In genomic region chr21:15592271-15592860, GRCh38 we compare ENCODE assay signal across 9 cellular contexts.
A peak's percentile ranks its signal among the peaks of the same experiment; 100 is the strongest.
DNase-seq lines count a peak whose midpoint lies in the region; TF ChIP-seq lines count a peak whose summit lies in the region.
"Had no signal": no experiment of that assay in that cellular context is flagged by ENCODE, and none has a peak within 500 bp of the region (broad histone marks: within the 10 kb centered on the region; RNA-seq: fewer than 3 reads in every experiment).

No MANE protein-coding gene starts in this region.

- no peak overlapping the region for H3K27ac ChIP-seq in osteoblast (ENCODE audit: low read depth, low read length)
- no peak overlapping the region for H3K27ac ChIP-seq in effector memory CD4-positive, alpha-beta T cell (ENCODE audit: insufficient read depth, low read length, poor library complexity, severe bottlenecking)
- H3K27ac ChIP-seq: parathyroid adenoma had no signal

- TF ChIP-seq CTCF in epithelial cell of proximal tubule (conservative IDR thresholded peaks at IDR 0.05; ENCODE audit: low read depth, low read length) (peak; percentile 64), osteoblast (IDR thresholded peaks at IDR 0.05; ENCODE audit: extremely low read depth, low read depth, low read length) (peak; percentile 67)

- H3K9me3 ChIP-seq in osteoblast (ENCODE audit: low read depth, low read length), result no peaks in the 10 kb centered on the region
- H3K9me3 ChIP-seq in effector memory CD4-positive, alpha-beta T cell (ENCODE audit: control insufficient read depth, low read length), result no peaks in the 10 kb centered on the region

- H3K4me3 ChIP-seq in epithelial cell of proximal tubule (ENCODE audit: low read depth, low read length), result no peak overlapping the region
- no peak overlapping the region for H3K4me3 ChIP-seq in osteoblast (ENCODE audit: insufficient read depth, low read length)
- no peak overlapping the region for H3K4me3 ChIP-seq in effector memory CD4-positive, alpha-beta T cell (ENCODE audit: insufficient read depth, low read depth, low read length, poor library complexity, severe bottlenecking)

- no peaks in the 10 kb centered on the region for H3K36me3 ChIP-seq in osteoblast (ENCODE audit: insufficient read depth, low read length)
- no peaks in the 10 kb centered on the region for H3K36me3 ChIP-seq in effector memory CD4-positive, alpha-beta T cell (ENCODE audit: control insufficient read depth, insufficient read depth, low read length)

- H2AFZ ChIP-seq in osteoblast (ENCODE audit: low read length), result no peak overlapping the region
- H2AFZ ChIP-seq: parathyroid adenoma had no signal

- H3K27me3 ChIP-seq in osteoblast (ENCODE audit: insufficient read depth, low read length), result peaks cover 3% of the 10 kb centered on the region
- no peaks in the 10 kb centered on the region for H3K27me3 ChIP-seq in effector memory CD4-positive, alpha-beta T cell (replicated peaks; ENCODE audit: control insufficient read depth, insufficient read depth, low read length, poor library complexity, severe bottlenecking)

- no peaks in the 10 kb centered on the region for H3K4me1 ChIP-seq in osteoblast (ENCODE audit: insufficient read depth, low read length)
- H3K4me1 ChIP-seq in effector memory CD4-positive, alpha-beta T cell (ENCODE audit: control insufficient read depth, insufficient read depth, low read length, poor library complexity, severe bottlenecking), result no peaks in the 10 kb centered on the region
- H3K4me1 ChIP-seq: parathyroid adenoma had no signal

- DNase-seq in DMS53 treated with DMSO at 0.1 percent for 48 hours (lab: John Stamatoyannopoulos, UW; ENCODE audit: unreplicated experiment) (peak; percentile 22), HT-29 (ENCODE audit: low spot score) (peak; percentile 55), RPMI7951 (ENCODE audit: low read depth) (peak; percentile 27), epithelial cell of proximal tubule (ENCODE audit: low read depth) (peak; percentile 9), osteoblast (ENCODE audit: insufficient read length, low spot score, missing footprints) (peak; percentile 66)
- DNase-seq in stimulated activated CD4-positive, alpha-beta T cell treated with anti-CD3 and anti-CD28 coated beads, Interleukin-2, amount 100 ng/mL, for 24 hours, result no peak
- DNase-seq in activated CD4-positive, alpha-beta T cell treated with anti-CD3 and anti-CD28 coated beads for 1 hour, result no peak
- no peak for DNase-seq in effector memory CD4-positive, alpha-beta T cell

- no peak overlapping the region for H3K4me2 ChIP-seq in osteoblast (ENCODE audit: insufficient read depth, low read length)

- no peaks in the 10 kb centered on the region for H4K20me1 ChIP-seq in osteoblast (ENCODE audit: insufficient read depth, low read length)

- no peaks in the 10 kb centered on the region for H3K79me2 ChIP-seq in osteoblast (ENCODE audit: insufficient read depth, low read length)
- H3K79me2 ChIP-seq: parathyroid adenoma had no signal

Comparison
In these comparisons a context has a peak if more than half of its experiments do, and no peak if none do; other contexts are left out.
1. DNase-seq: peak in DMS53 treated with DMSO at 0.1 percent for 48 hours (single experiment), HT-29 (single experiment), RPMI7951 (single experiment), epithelial cell of proximal tubule (single experiment) and osteoblast (single experiment); none in stimulated activated CD4-positive, alpha-beta T cell treated with anti-CD3 and anti-CD28 coated beads, Interleukin-2, amount 100 ng/mL, for 24 hours (0 of 2), activated CD4-positive, alpha-beta T cell treated with anti-CD3 and anti-CD28 coated beads for 1 hour (single experiment) and effector memory CD4-positive, alpha-beta T cell (0 of 3).